14 cellular contexts compared by ENCODE assay signal in the genomic region with DNA sequence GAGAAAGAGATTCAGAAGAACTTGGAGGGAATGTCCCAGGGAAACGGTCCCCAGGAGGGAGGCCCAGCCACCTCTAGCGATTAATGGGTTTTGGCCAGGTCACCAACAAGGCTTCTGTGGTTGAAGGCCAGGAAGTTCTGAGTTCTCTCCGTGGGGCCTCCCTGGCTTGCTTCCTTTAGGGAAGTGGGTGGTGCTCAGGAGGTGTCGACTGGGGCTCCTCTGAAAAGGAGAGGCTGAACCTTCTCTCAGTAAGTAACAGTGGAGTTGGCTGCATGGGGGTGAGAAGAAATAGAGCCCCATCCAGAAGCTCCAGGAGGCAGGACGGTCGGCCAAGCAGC.
DNase-seq lines count a peak whose midpoint lies in the region; ATAC-seq and TF ChIP-seq lines count a peak whose summit lies in the region.
"Had no signal": no experiment of that assay in that cellular context is flagged by ENCODE, and none has a peak within 500 bp of the region (broad histone marks: within the 10 kb centered on the region; RNA-seq: fewer than 3 reads in every experiment).

No MANE protein-coding gene starts in this region.

- no peaks in the 10 kb centered on the region; the same call in 1 of the 2 replicates for H3K4me1 ChIP-seq in GM23248 (ENCODE audit: insufficient read depth)
- no peaks in the 10 kb centered on the region; the same call in none of the 2 replicates for H3K4me1 ChIP-seq in Panc1 (ENCODE audit: control insufficient read depth, insufficient read depth, low read length)
- peaks cover 16 to 18% of the 10 kb centered on the region in 2 donors for H3K4me1 ChIP-seq in gastrocnemius medialis
- H3K4me1 ChIP-seq in PC-3 (ENCODE audit: insufficient read depth, low read length): no peaks in the 10 kb centered on the region

- in situ Hi-C loops in GM23248 (cut with MboI): no loop called here
- in situ Hi-C loops in Panc1 (cut with HindIII; ENCODE audit: low pct_unique_long_range_greater_than_20kb, low sequenced_read_pairs): no loop called here
- in situ Hi-C loops in gastrocnemius medialis (cut with MboI; ENCODE audit: low sequenced_read_pairs in 4 of 4): no loop called here

- H3K9ac ChIP-seq in GM23248: 0 out of 2 replicates have a peak overlapping the region, but pooled peaks have one; percentile 5
- no peak overlapping the region for H3K9ac ChIP-seq in PC-3 (ENCODE audit: low read length)
- H3K9ac ChIP-seq: SK-N-SH had no signal

- intact Hi-C loops in Panc1 (cut with micrococcal nuclease; ENCODE audit: unreplicated experiment) (no loop called here), left ventricle myocardium superior (cut with micrococcal nuclease) (no loop called here), gastrocnemius medialis (cut with DNase I; ENCODE audit: low total_unique reads) (no loop called here), PC-3 (cut with micrococcal nuclease) (no loop called here)

- H3K27ac ChIP-seq in GM23248 (no peak overlapping the region), Panc1 (ENCODE audit: low read length) (peak overlapping the region; percentile 7; the same call in 1 of the 2 replicates), gastrocnemius medialis (peak overlapping the region; percentile 0 to 68 (median 54)), PC-3 (ENCODE audit: low read length) (no peak overlapping the region)

- H3K4me3 ChIP-seq in GM23248: no peak overlapping the region
- no peak overlapping the region for H3K4me3 ChIP-seq in Panc1 (ENCODE audit: low read depth in 2 of 2, low read length in 2 of 2)
- no peak overlapping the region for H3K4me3 ChIP-seq in gastrocnemius medialis
- H3K4me3 ChIP-seq in PC-3 (ENCODE audit: low read length): no peak overlapping the region
- H3K4me3 ChIP-seq: coronary artery had no signal

- H3K79me2 ChIP-seq in GM23248 (ENCODE audit: insufficient read depth) (peaks cover 27% of the 10 kb centered on the region), PC-3 (ENCODE audit: low read length) (no peaks in the 10 kb centered on the region)

- H3K4me2 ChIP-seq in GM23248 (ENCODE audit: unreplicated experiment) (no peak overlapping the region), PC-3 (ENCODE audit: low read length) (no peak overlapping the region)
- H3K4me2 ChIP-seq: SK-N-SH had no signal

- BruUV-seq in Panc1 (replicated peaks; lab: Mats Ljungman, UMichigan) (no TSS peak), PC-3 (replicated peaks; lab: Mats Ljungman, UMichigan) (no TSS peak)

- ATAC-seq in Panc1: no peak
- peak; percentile 67 for ATAC-seq in left ventricle myocardium superior
- peak; percentile 30 to 42 for ATAC-seq in gastrocnemius medialis
- ATAC-seq in PC-3: no peak

- DNase-seq in GM23248 (peak; percentile 39), Panc1 (ENCODE audit: low read depth, low spot score) (no peak), left ventricle myocardium superior (no peak), gastrocnemius medialis (no peak), NCI-H1930 (lab: John Stamatoyannopoulos, UW) (no peak), PC-3 (no peak), HuH-7 (ENCODE audit: low spot score) (no peak)
- DNase-seq in NK-92 treated with Interleukin-12 subunit alpha and Interleukin-12 subunit beta, amount 100 ng/mL, for 24 hours (lab: John Stamatoyannopoulos, UW): no peak
- DNase-seq: activated CD4-positive, alpha-beta memory T cell treated with anti-CD3 and anti-CD28 coated beads for 36 hours; activated naive CD4-positive, alpha-beta T cell treated with Interleukin-2 at 50 U/mL for 16 hours; mammary epithelial cell; NCI-H510A; SK-N-SH had no signal

- TF ChIP-seq POLR2A in gastrocnemius medialis (IDR thresholded peaks at IDR 0.05): no peak

- no peaks in the 10 kb centered on the region for H3K36me3 ChIP-seq in GM23248 (ENCODE audit: low read depth)
- H3K36me3 ChIP-seq in Panc1 (ENCODE audit: control insufficient read depth, insufficient read depth, low read length): no peaks in the 10 kb centered on the region
- no peaks in the 10 kb centered on the region for H3K36me3 ChIP-seq in gastrocnemius medialis
- no peaks in the 10 kb centered on the region for H3K36me3 ChIP-seq in PC-3 (ENCODE audit: low read depth, low read length)

- H3K9me3 ChIP-seq in GM23248 (ENCODE audit: low read depth) (no peaks in the 10 kb centered on the region), Panc1 (ENCODE audit: control insufficient read depth, insufficient read depth, low read depth, low read length) (no peaks in the 10 kb centered on the region), gastrocnemius medialis (no peaks in the 10 kb centered on the region), PC-3 (ENCODE audit: low read length) (no peaks in the 10 kb centered on the region)
- H3K9me3 ChIP-seq: SK-N-SH had no signal

- H3K9me2 ChIP-seq in GM23248 (ENCODE audit: insufficient read depth) (no peaks in the 10 kb centered on the region), PC-3 (replicated peaks; ENCODE audit: low read length) (no peaks in the 10 kb centered on the region)
- H3K9me2 ChIP-seq: SK-N-SH had no signal

- CTCF ChIA-PET in Panc1 (lab: Charles Lee) (no interaction called here), PC-3 (lab: Charles Lee) (no interaction called here)

- H3F3A ChIP-seq in GM23248 (ENCODE audit: insufficient read depth) (no peaks in the 10 kb centered on the region), PC-3 (ENCODE audit: low read length, unreplicated experiment) (no peaks in the 10 kb centered on the region)

- POLR2A ChIA-PET in Panc1 (lab: Charles Lee) (no interaction called here), PC-3 (lab: Charles Lee; ENCODE audit: unreplicated experiment) (no interaction called here)

- H4K20me1 ChIP-seq in GM23248 (ENCODE audit: insufficient read depth): no peaks in the 10 kb centered on the region
- H4K20me1 ChIP-seq in PC-3 (ENCODE audit: low read length): no peaks in the 10 kb centered on the region

- TF ChIP-seq CTCF in Panc1 (IDR thresholded peaks at IDR 0.05): no peak
- TF ChIP-seq CTCF in gastrocnemius medialis (IDR thresholded peaks at IDR 0.05 in 4 of 5, conservative IDR thresholded peaks at IDR 0.05 in 1 of 5): no peak
- no peak for TF ChIP-seq CTCF in PC-3 (conservative IDR thresholded peaks at IDR 0.05; ENCODE audit: low read depth, low read length)

- H3K27me3 ChIP-seq in GM23248 (replicated peaks; ENCODE audit: insufficient read depth): no peaks in the 10 kb centered on the region
- no peaks in the 10 kb centered on the region for H3K27me3 ChIP-seq in Panc1 (ENCODE audit: control insufficient read depth, insufficient read depth, low read length)
- no peaks in the 10 kb centered on the region for H3K27me3 ChIP-seq in gastrocnemius medialis
- H3K27me3 ChIP-seq in PC-3 (ENCODE audit: low read length): no peaks in the 10 kb centered on the region

- H2AFZ ChIP-seq in GM23248 (no peak overlapping the region), PC-3 (ENCODE audit: low read length) (no peak overlapping the region)

- 30 to 35% methylated on average over 6 of the region's 6 CpGs for WGBS in GM23248 (ENCODE audit: low coverage in 1 of 2, low lambda C conversion rate in 2 of 2, missing lambda C conversion rate in 2 of 2), 2 experiments

Comparison
In these comparisons a context has a peak if more than half of its experiments do, and no peak if none do; other contexts are left out.
1. H3K27ac ChIP-seq: peak in Panc1 (single experiment) and gastrocnemius medialis (4 of 4); none in GM23248 (single experiment) and PC-3 (single experiment).
2. ATAC-seq: peak in left ventricle myocardium superior (single experiment) and gastrocnemius medialis (2 of 2); none in Panc1 (single experiment) and PC-3 (single experiment).